Comparison of ENCODE assay signal across 9 cellular contexts in the genomic region with DNA sequence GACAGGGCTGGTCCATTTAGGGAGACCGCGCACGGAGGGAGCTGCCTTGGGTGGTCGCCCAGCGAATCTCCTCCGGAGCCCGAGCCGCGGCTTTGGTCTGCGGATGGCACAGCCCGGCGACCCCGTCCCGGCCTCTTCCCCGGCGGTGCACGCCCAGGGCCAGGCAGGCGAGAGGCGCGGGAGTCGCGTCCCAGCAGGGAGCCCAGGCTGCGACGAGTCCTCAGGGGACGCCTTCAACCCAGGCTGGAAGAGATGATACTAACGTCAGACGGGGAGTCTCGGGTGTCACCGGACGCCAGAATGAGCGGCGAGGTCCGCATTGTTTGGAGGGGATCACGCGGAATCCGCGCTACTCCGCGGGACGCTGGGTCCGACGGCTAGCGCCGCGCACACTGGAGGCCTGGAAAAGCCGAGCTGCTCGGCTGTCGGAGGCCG. TPM values are rescaled to one million over a fixed set of nuclear protein-coding genes. Genes with fewer than 3 reads are reported as not detected.
DNase-seq lines count a peak whose midpoint lies in the region; ATAC-seq and TF ChIP-seq lines count a peak whose summit lies in the region.
"Had no signal": no experiment of that assay in that cellular context is flagged by ENCODE, and none has a peak within 500 bp of the region (broad histone marks: within the 10 kb centered on the region; RNA-seq: fewer than 3 reads in every experiment).

No MANE protein-coding gene starts in this region.

- H3K4me2 ChIP-seq in GM23338: peak overlapping the region; percentile 87

- peak; percentile 65 for DNase-seq in GM23338 (ENCODE audit: low spot score)
- peak in 1 of 3 donors; percentile 42 for DNase-seq in Peyer's patch
- DNase-seq in esophagus squamous epithelium (lab: John Stamatoyannopoulos, UW): no peak
- DNase-seq in retina: peak; percentile 75
- DNase-seq in ureter (ENCODE audit: low spot score): no peak
- no peak for DNase-seq in kidney tubule cell (ENCODE audit: low spot score)
- DNase-seq in mucosa of gallbladder (ENCODE audit: low spot score): no peak
- DNase-seq: NCI-H226 had no signal

- 0 out of 2 replicates have a peak, but pooled peaks cover 5% of the 10 kb centered on the region for H3K4me1 ChIP-seq in GM23338 (ENCODE audit: insufficient read depth)
- H3K4me1 ChIP-seq in Peyer's patch: peaks cover 0 to 21% (median 7%) of the 10 kb centered on the region in 4 donors
- H3K4me1 ChIP-seq in esophagus squamous epithelium: peaks cover 14 to 34% (median 17%) of the 10 kb centered on the region in 3 donors

- no peak overlapping the region for H3K27ac Mint-ChIP-seq in GM23338

- intact Hi-C loops in esophagus squamous epithelium (cut with DNase I): no loop called here

- TF ChIP-seq POLR2A in Peyer's patch (IDR thresholded peaks at IDR 0.05) (no peak), esophagus squamous epithelium (IDR thresholded peaks at IDR 0.05) (no peak)

- no peaks in the 10 kb centered on the region for H3K9me2 ChIP-seq in GM23338 (ENCODE audit: insufficient read depth)

- ATAC-seq in GM23338: peak; percentile 65
- ATAC-seq in GM18870 (IDR thresholded peaks at IDR 0.05; ENCODE audit: unreplicated experiment): no peak

- H3K9me3 Mint-ChIP-seq in GM23338: no peaks in the 10 kb centered on the region

- H4K20me1 ChIP-seq in GM23338 (replicated peaks; ENCODE audit: insufficient read depth): no peaks in the 10 kb centered on the region

- no peaks in the 10 kb centered on the region; the same call in 2 of the 3 replicates for H3K36me3 Mint-ChIP-seq in GM23338 (ENCODE audit: low read depth)

- H3F3A ChIP-seq in GM23338 (replicated peaks; ENCODE audit: low read depth): 0 out of 2 replicates have a peak, but pooled peaks cover 5% of the 10 kb centered on the region

- no peaks in the 10 kb centered on the region for H3K79me2 ChIP-seq in GM23338 (replicated peaks; ENCODE audit: insufficient read depth)

- H3K27me3 Mint-ChIP-seq in GM23338 (ENCODE audit: insufficient read depth, low read depth, poor library complexity): peaks cover 48% of the 10 kb centered on the region

- H3K27me3 ChIP-seq in GM23338 (ENCODE audit: insufficient read depth): peaks cover 59% of the 10 kb centered on the region
- peaks cover 0 to 12% of the 10 kb centered on the region in 2 donors for H3K27me3 ChIP-seq in Peyer's patch
- H3K27me3 ChIP-seq in esophagus squamous epithelium: peaks cover 0 to 57% (median 0%) of the 10 kb centered on the region in 4 donors

- TF ChIP-seq CTCF in GM23338 (conservative IDR thresholded peaks at IDR 0.05; ENCODE audit: low read depth in 2 of 2) (no peak), Peyer's patch (IDR thresholded peaks at IDR 0.05) (no peak), esophagus squamous epithelium (IDR thresholded peaks at IDR 0.05) (no peak)

- H3K27ac ChIP-seq in GM23338 (ENCODE audit: low read depth) (no peak overlapping the region), Peyer's patch (no peak overlapping the region), esophagus squamous epithelium (peak overlapping the region in 3 of 4 donors; percentile 21 to 76 (median 54))

- peak overlapping the region; percentile 78 for H2AFZ ChIP-seq in GM23338

- H3K4me1 Mint-ChIP-seq in GM23338: peaks cover 7% of the 10 kb centered on the region

- WGBS in esophagus squamous epithelium, 2 donors: 0 to 25% methylated on average over 11 to 12 of the region's 49 CpGs

- peak overlapping the region; percentile 73 for H3K4me3 Mint-ChIP-seq in GM23338

- H3K36me3 ChIP-seq in GM23338 (ENCODE audit: insufficient read depth) (no peaks in the 10 kb centered on the region), Peyer's patch (no peaks in the 10 kb centered on the region), esophagus squamous epithelium (no peaks in the 10 kb centered on the region)

- no peaks in the 10 kb centered on the region for H3K9me3 ChIP-seq in Peyer's patch
- no peaks in the 10 kb centered on the region for H3K9me3 ChIP-seq in esophagus squamous epithelium

- H3K4me3 ChIP-seq in GM23338 (peak overlapping the region; percentile 66), Peyer's patch (peak overlapping the region in 3 of 4 donors; percentile 49 to 60 (median 54)), esophagus squamous epithelium (peak overlapping the region; percentile 47 to 74 (median 57))

TF ChIP-seq in GM23338, 12 proteins besides CTCF, POLR2A, EP300 and RAD21:
- peak; percentile 48 for TF ChIP-seq EZH2 (IDR thresholded peaks at IDR 0.05; ENCODE audit: low read depth, unreplicated experiment)
- no peak for TF ChIP-seq CREB1 (CRISPR knock-in tag; IDR thresholded peaks at IDR 0.05; ENCODE audit: low read depth)

RNA-seq across cellular contexts. Expression of a gene that starts 0.9 kb away (rescaled TPM):
- total RNA-seq in GM23338 (2014; rRNA removed; shearing (Covaris generic)): 0.14 and 0.85 TPM in 2 replicates
- 0.16 and 0.50 TPM in 2 replicates for polyA plus RNA-seq in GM23338 (2016; fragmentation: Nextera tagmentation; extraction: Ambion mirVana)
- 10 to 100 TPM in 2 of 4 donors, 1 to 10 TPM in 2; 3.3 to 36.5 (median 10.2) TPM for total RNA-seq in Peyer's patch
- total RNA-seq in esophagus squamous epithelium: 10 to 100 TPM in 2 of 4 donors, 1 to 10 TPM in 2; 6.5 to 33.6 (median 9.7) TPM
- 25.5 TPM for total RNA-seq in ureter
- 18.4 TPM for total RNA-seq in mucosa of gallbladder

Comparison
In these comparisons a context has a peak if more than half of its experiments do, and no peak if none do; other contexts are left out.
1. DNase-seq: peak in GM23338 (single experiment) and retina (single experiment); none in esophagus squamous epithelium (single experiment), ureter (single experiment), kidney tubule cell (single experiment) and mucosa of gallbladder (single experiment).
2. H3K27ac ChIP-seq: peak in esophagus squamous epithelium (3 of 4); none in GM23338 (single experiment) and Peyer's patch (0 of 4).
3. Peak in every context shown above with its lines, with median percentiles within 50 percentile points of each other: H3K4me3 ChIP-seq.